ENCODE assay signal across 26 cellular contexts in the genomic region with DNA sequence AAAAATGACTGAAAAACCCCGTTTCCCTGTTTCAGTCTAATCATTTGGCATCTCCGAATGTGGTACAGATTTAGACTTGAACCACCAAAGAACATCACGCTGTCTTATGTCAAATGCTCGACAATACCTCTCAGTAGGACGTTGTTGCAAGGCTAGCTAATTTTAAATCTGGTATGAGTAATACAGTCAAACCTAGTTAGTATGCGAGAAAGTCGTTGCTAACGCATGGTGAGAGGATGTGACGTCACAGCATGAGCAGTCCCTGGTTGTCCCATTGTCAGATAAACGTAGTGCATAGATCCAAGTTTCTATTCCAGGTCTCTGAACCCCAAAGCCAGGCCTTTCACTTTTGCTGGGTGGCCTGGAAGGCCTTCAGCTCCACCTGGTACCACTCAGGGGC. TPM values are rescaled to one million over a fixed set of nuclear protein-coding genes. Genes with fewer than 3 reads are reported as not detected.
A peak's percentile ranks its signal among the peaks of the same experiment; 100 is the strongest.
DNase-seq lines count a peak whose midpoint lies in the region; ATAC-seq, FAIRE-seq and TF ChIP-seq lines count a peak whose summit lies in the region.
"Had no signal": no experiment of that assay in that cellular context is flagged by ENCODE, and none has a peak within 500 bp of the region (broad histone marks: within the 10 kb centered on the region; RNA-seq: fewer than 3 reads in every experiment).

No MANE protein-coding gene starts in this region.

- H3K9ac ChIP-seq in HepG2 (ENCODE audit: insufficient read depth, low read depth, low read length) (no peak overlapping the region), astrocyte (ENCODE audit: low read length) (no peak overlapping the region)
- H3K9ac ChIP-seq: KMS-11 had no signal

- no peaks in the 10 kb centered on the region for H3K4me1 ChIP-seq in HepG2 (ENCODE audit: insufficient read depth, low read length)
- H3K4me1 ChIP-seq in right lobe of liver: peaks cover 0 to 25% (median 7%) of the 10 kb centered on the region in 4 donors
- peaks cover 7% of the 10 kb centered on the region for H3K4me1 ChIP-seq in astrocyte (ENCODE audit: insufficient read depth, low read length)
- peaks cover 0 to 8% (median 3%) of the 10 kb centered on the region in 3 donors for H3K4me1 ChIP-seq in gastroesophageal sphincter
- H3K4me1 ChIP-seq in SJCRH30: no peaks in the 10 kb centered on the region

- TF ChIP-seq CTCF in HepG2 (CRISPR knock-in tag; IDR thresholded peaks at IDR 0.05): no peak
- no peak for TF ChIP-seq CTCF in right lobe of liver (IDR thresholded peaks at IDR 0.05)
- no peak for TF ChIP-seq CTCF in astrocyte (IDR thresholded peaks at IDR 0.05; ENCODE audit: insufficient read depth, low read depth, low read length)
- TF ChIP-seq CTCF in gastroesophageal sphincter (IDR thresholded peaks at IDR 0.05): no peak

- TF ChIP-seq EP300 in HepG2 (IDR thresholded peaks at IDR 0.05; ENCODE audit: low read depth in 2 of 2, low read length in 2 of 2) (no peak), HepG2 (CRISPR knock-in tag; IDR thresholded peaks at IDR 0.05; ENCODE audit: borderline replicate concordance) (no peak), gastroesophageal sphincter (IDR thresholded peaks at IDR 0.05) (no peak)

- peaks cover 10% of the 10 kb centered on the region for H3K4me1 Mint-ChIP-seq in astrocyte (ENCODE audit: low read depth, unreplicated experiment)
- H3K4me1 Mint-ChIP-seq: neural crest cell had no signal

- CTCF ChIA-PET in HepG2 (lab: Yijun Ruan, JAX; ENCODE audit: low intra/inter-chr PET ratio, low total read pairs): no interaction called here

- peaks cover 41% of the 10 kb centered on the region for H3K36me3 Mint-ChIP-seq in astrocyte (ENCODE audit: low read depth, unreplicated experiment)

- in situ Hi-C loops in HepG2 (cut with HindIII; ENCODE audit: extremely low pct_ligation_motif_present, low pct_unique_long_range_greater_than_20kb): no loop called here

- no peak for TF ChIP-seq RAD21 in HepG2 (CRISPR knock-in tag; IDR thresholded peaks at IDR 0.05)

- no peak overlapping the region for H2AFZ ChIP-seq in HepG2 (ENCODE audit: low read length)
- H2AFZ ChIP-seq in astrocyte (ENCODE audit: low read depth, low read length): no peak overlapping the region

- BruUV-seq in HepG2 (replicated peaks; lab: Mats Ljungman, UMichigan): no TSS peak

- 53% methylated on average over 10 of the region's 10 CpGs for WGBS in HepG2 (ENCODE audit: low lambda C conversion rate)
- 83% methylated on average over 10 of the region's 10 CpGs for WGBS in right lobe of liver (ENCODE audit: insufficient coverage, low coverage, low lambda C conversion rate, missing lambda C conversion rate)
- 80 to 93% methylated on average over 9 to 10 of the region's 10 CpGs for WGBS in gastroesophageal sphincter (ENCODE audit: low coverage in 1 of 2), 2 donors

- POLR2A ChIA-PET in HepG2 (lab: Yijun Ruan, JAX): no interaction called here

- H3K27me3 ChIP-seq in HepG2 (ENCODE audit: control insufficient read depth in 1 of 2, insufficient read depth in 2 of 2, low read length in 2 of 2) (no peaks in the 10 kb centered on the region), right lobe of liver (no peaks in the 10 kb centered on the region), astrocyte (ENCODE audit: insufficient read depth, low read length) (no peaks in the 10 kb centered on the region), gastroesophageal sphincter (no peaks in the 10 kb centered on the region), SJCRH30 (no peaks in the 10 kb centered on the region)

- H3K4me3 Mint-ChIP-seq in astrocyte (ENCODE audit: unreplicated experiment): no peak overlapping the region
- H3K4me3 Mint-ChIP-seq: CD4-positive, alpha-beta memory T cell; effector memory CD8-positive, alpha-beta T cell; mesothelial cell of epicardium; neural crest cell; type B pancreatic cell had no signal

- H3K36me3 ChIP-seq in HepG2 (replicated peaks in 1 of 2; ENCODE audit: control insufficient read depth in 1 of 2, insufficient read depth in 2 of 2, low read length in 2 of 2) (no peaks in the 10 kb centered on the region), right lobe of liver (peaks cover 0 to 32% (median 18%) of the 10 kb centered on the region in 4 donors), astrocyte (ENCODE audit: insufficient read depth, low read length) (peaks cover 22% of the 10 kb centered on the region), gastroesophageal sphincter (peaks cover 0 to 90% of the 10 kb centered on the region in 2 donors), SJCRH30 (peaks cover 21% of the 10 kb centered on the region; the same call in 1 of the 2 replicates)

- H4K20me1 ChIP-seq in HepG2 (ENCODE audit: insufficient read depth, low read length) (no peaks in the 10 kb centered on the region), astrocyte (ENCODE audit: insufficient read depth, low read length) (no peaks in the 10 kb centered on the region)

- TF ChIP-seq POLR2A in HepG2 (IDR thresholded peaks at IDR 0.05; ENCODE audit: insufficient read depth in 1 of 2, low read depth in 2 of 2, low read length in 2 of 2) (no peak), right lobe of liver (IDR thresholded peaks at IDR 0.05) (no peak), gastroesophageal sphincter (IDR thresholded peaks at IDR 0.05) (no peak)

- intact Hi-C loops in HepG2 (cut with micrococcal nuclease; ENCODE audit: unreplicated experiment): no loop called here
- intact Hi-C loops in right lobe of liver (cut with DNase I): no loop called here

- H3K27ac ChIP-seq in HepG2 (ENCODE audit: extremely low read length, insufficient read depth, low read length) (no peak overlapping the region), right lobe of liver (no peak overlapping the region), astrocyte (ENCODE audit: low read depth, low read length) (peak overlapping the region; percentile 48), gastroesophageal sphincter (no peak overlapping the region), SJCRH30 (no peak overlapping the region)
- H3K27ac ChIP-seq: KMS-11 had no signal

- no peak for FAIRE-seq in HepG2 (lab: Jason Lieb, UNC)
- peak; percentile 39 for FAIRE-seq in astrocyte (lab: Jason Lieb, UNC)

- ATAC-seq in HepG2 (no peak), right lobe of liver (no peak), gastroesophageal sphincter (no peak), HG02623 (IDR thresholded peaks at IDR 0.05; ENCODE audit: unreplicated experiment) (no peak)
- ATAC-seq: effector memory CD8-positive, alpha-beta T cell; PC-3; stimulated activated naive CD8-positive, alpha-beta T cell treated with anti-CD3 and anti-CD28 coated beads, Interleukin-15, Interleukin-2, amounts not matched to agents 100 U/mL and 50 U/mL, for 24 hours had no signal

- no peak overlapping the region for H3K27ac Mint-ChIP-seq in astrocyte (ENCODE audit: unreplicated experiment)
- H3K27ac Mint-ChIP-seq: effector memory CD8-positive, alpha-beta T cell; mesothelial cell of epicardium; type B pancreatic cell had no signal

- H3K9me3 Mint-ChIP-seq in astrocyte (ENCODE audit: unreplicated experiment): no peaks in the 10 kb centered on the region
- H3K9me3 Mint-ChIP-seq: CD4-positive, alpha-beta memory T cell; effector memory CD8-positive, alpha-beta T cell; mesothelial cell of epicardium; neural crest cell; type B pancreatic cell had no signal

- no peak overlapping the region for H3K4me3 ChIP-seq in HepG2 (replicated peaks in 1 of 3; ENCODE audit: insufficient read depth in 1 of 3, low read depth in 2 of 3, low read length in 3 of 3)
- no peak overlapping the region for H3K4me3 ChIP-seq in right lobe of liver
- H3K4me3 ChIP-seq in astrocyte (ENCODE audit: insufficient read depth, low read depth, low read length): no peak overlapping the region
- H3K4me3 ChIP-seq in gastroesophageal sphincter: no peak overlapping the region
- no peak overlapping the region for H3K4me3 ChIP-seq in SJCRH30

- H3K79me2 ChIP-seq in HepG2 (ENCODE audit: insufficient read depth, low read length): no peaks in the 10 kb centered on the region
- no peaks in the 10 kb centered on the region for H3K79me2 ChIP-seq in astrocyte (ENCODE audit: insufficient read depth, low read length)

- H3K27me3 Mint-ChIP-seq in astrocyte (ENCODE audit: low read depth, unreplicated experiment): no peaks in the 10 kb centered on the region
- H3K27me3 Mint-ChIP-seq: CD4-positive, alpha-beta memory T cell; effector memory CD8-positive, alpha-beta T cell; type B pancreatic cell had no signal

- no peak for DNase-seq in HepG2 (ENCODE audit: low spot score)
- DNase-seq in right lobe of liver: no peak
- peak; percentile 64 for DNase-seq in astrocyte (ENCODE audit: low read depth)
- peak; percentile 50 for DNase-seq in inferior parietal cortex (ENCODE audit: extremely low spot score)
- DNase-seq in NCI-H2107 treated with DMSO at 0.1 percent for 48 hours (lab: John Stamatoyannopoulos, UW; ENCODE audit: unreplicated experiment): no peak
- DNase-seq in SJCRH30: no peak
- DNase-seq: ACHN; activated CD4-positive, alpha-beta T cell treated with anti-CD3 and anti-CD28 coated beads for 48 hours; activated CD8-positive, alpha-beta memory T cell treated with anti-CD3 and anti-CD28 coated beads, Interleukin-2, amount 50 U/mL, for 48 hours; activated gamma-delta T cell; DMS79 treated with DMSO at 0.1 percent for 48 hours; effector memory CD8-positive, alpha-beta T cell; HCEC 1CT; hippocampal formation; NCI-H1417; NCI-H2171 treated with DMSO at 0.1 percent for 48 hours; PC-3; stimulated activated naive CD8-positive, alpha-beta T cell treated with anti-CD3 and anti-CD28 coated beads, Interleukin-15, Interleukin-2, amounts not matched to agents 100 U/mL and 50 U/mL, for 24 hours; T1000 had no signal

- H3K4me2 ChIP-seq in HepG2 (ENCODE audit: low read depth, low read length): no peak overlapping the region
- no peak overlapping the region for H3K4me2 ChIP-seq in astrocyte (ENCODE audit: low read length)
- H3K4me2 ChIP-seq: KMS-11 had no signal

- H3K9me3 ChIP-seq in HepG2 (ENCODE audit: low read length): no peaks in the 10 kb centered on the region
- H3K9me3 ChIP-seq in right lobe of liver: no peaks in the 10 kb centered on the region
- H3K9me3 ChIP-seq in astrocyte (ENCODE audit: insufficient read depth, low read depth, low read length): no peaks in the 10 kb centered on the region
- no peaks in the 10 kb centered on the region for H3K9me3 ChIP-seq in gastroesophageal sphincter
- no peaks in the 10 kb centered on the region for H3K9me3 ChIP-seq in SJCRH30 (replicated peaks)

RNA-seq across cellular contexts. Expression of a gene that starts 44.7 kb away (rescaled TPM):
- total RNA-seq in HepG2 (2016; rRNA removed; fragmentation: Illumina TruSeq; extraction: Trizol): 0.22 and 0.48 TPM in 2 replicates
- total RNA-seq in HepG2 (2016; cell fraction: cytosol; rRNA removed; fragmentation: Illumina TruSeq; extraction: Trizol; ENCODE audit: low read depth): 0.09 TPM in 1 of 2 replicates, not detected in the other
- total RNA-seq in HepG2 (2016; cell fraction: insoluble cytoplasmic fraction; rRNA removed; fragmentation: Illumina TruSeq; extraction: Trizol): 0.26 and 0.46 TPM in 2 replicates
- 0.09 and 0.14 TPM in 2 replicates for total RNA-seq in HepG2 (2016; cell fraction: membrane; rRNA removed; fragmentation: Illumina TruSeq; extraction: Trizol)
- total RNA-seq in HepG2 (2016; cell fraction: nucleus; rRNA removed; fragmentation: Illumina TruSeq; extraction: Trizol): 0.25 and 0.28 TPM in 2 replicates
- polyA plus RNA-seq in HepG2 (2011; rRNA removed): 0.08 and 0.13 TPM in 2 replicates
- polyA plus RNA-seq in HepG2 (2011; cell fraction: cytosol; rRNA removed): 0.07 and 0.14 TPM in 2 replicates
- 0.21 TPM in 2 replicates for polyA plus RNA-seq in HepG2 (2011; cell fraction: nucleus; rRNA removed)
- polyA plus RNA-seq in HepG2 (2012): 0.21 and 0.28 TPM in 2 replicates
- polyA plus RNA-seq in HepG2 (2016; cell fraction: cytosol; fragmentation: Illumina TruSeq; extraction: Trizol; ENCODE audit: low read depth): 0.05 TPM in 1 of 2 replicates, not detected in the other
- polyA plus RNA-seq in HepG2 (2016; cell fraction: insoluble cytoplasmic fraction; fragmentation: Illumina TruSeq; extraction: Trizol; ENCODE audit: low read depth): 0.26 and 0.27 TPM in 2 replicates
- 0.06 and 0.10 TPM in 2 replicates for polyA plus RNA-seq in HepG2 (2016; cell fraction: membrane; fragmentation: Illumina TruSeq; extraction: Trizol; ENCODE audit: low read depth)
- polyA plus RNA-seq in HepG2 (2016; cell fraction: nucleus; fragmentation: Illumina TruSeq; extraction: Trizol; ENCODE audit: insufficient read depth, low read depth): 0.15 and 0.24 TPM in 2 replicates
- 0.24 and 48.0 TPM in 2 replicates for polyA minus RNA-seq in HepG2 (2011; rRNA and poly(A)+ RNA removed; ENCODE audit: low replicate concordance)
- polyA minus RNA-seq in HepG2 (2011; cell fraction: cytosol; rRNA and poly(A)+ RNA removed): 0.30 and 0.44 TPM in 2 replicates
- 0.25 and 0.26 TPM in 2 replicates for polyA minus RNA-seq in HepG2 (2011; cell fraction: nucleus; rRNA and poly(A)+ RNA removed)
- total RNA-seq in right lobe of liver: 10 to 100 TPM; 31.6 to 53.7 (median 45.4) TPM
- 51.4 and 55.0 TPM in 2 replicates for total RNA-seq in astrocyte
- total RNA-seq in gastroesophageal sphincter: 10 to 100 TPM; 72.7 to 92.2 (median 88.3) TPM
- 26.3 and 26.8 TPM in 2 replicates for total RNA-seq in SJCRH30 (2014; rRNA removed; shearing (Covaris generic))

RNA-seq across cellular contexts. Expression of a gene that starts 57.4 kb away (rescaled TPM):
- total RNA-seq in HepG2 (2016; rRNA removed; fragmentation: Illumina TruSeq; extraction: Trizol) (8.1 and 8.6 TPM in 2 replicates), right lobe of liver (10 to 100 TPM; 10.9 to 15.1 (median 12.1) TPM), astrocyte (11.0 and 11.8 TPM in 2 replicates), gastroesophageal sphincter (10 to 100 TPM; 13.5 to 16.9 (median 14.2) TPM)
- 1.9 TPM in 2 replicates for total RNA-seq in HepG2 (2016; cell fraction: cytosol; rRNA removed; fragmentation: Illumina TruSeq; extraction: Trizol; ENCODE audit: low read depth)
- 7.8 and 10.1 TPM in 2 replicates for total RNA-seq in HepG2 (2016; cell fraction: insoluble cytoplasmic fraction; rRNA removed; fragmentation: Illumina TruSeq; extraction: Trizol)
- total RNA-seq in HepG2 (2016; cell fraction: membrane; rRNA removed; fragmentation: Illumina TruSeq; extraction: Trizol): 6.8 and 7.0 TPM in 2 replicates
- 5.2 and 6.3 TPM in 2 replicates for total RNA-seq in HepG2 (2016; cell fraction: nucleus; rRNA removed; fragmentation: Illumina TruSeq; extraction: Trizol)
- 6.3 and 7.6 TPM in 2 replicates for polyA plus RNA-seq in HepG2 (2011; rRNA removed)
- 4.8 and 5.2 TPM in 2 replicates for polyA plus RNA-seq in HepG2 (2011; cell fraction: cytosol; rRNA removed)
- 4.7 and 4.9 TPM in 2 replicates for polyA plus RNA-seq in HepG2 (2011; cell fraction: nucleus; rRNA removed)
- polyA plus RNA-seq in HepG2 (2012): 5.0 and 6.3 TPM in 2 replicates
- polyA plus RNA-seq in HepG2 (2016; cell fraction: cytosol; fragmentation: Illumina TruSeq; extraction: Trizol; ENCODE audit: low read depth): 0.71 and 0.95 TPM in 2 replicates
- 7.8 and 8.4 TPM in 2 replicates for polyA plus RNA-seq in HepG2 (2016; cell fraction: insoluble cytoplasmic fraction; fragmentation: Illumina TruSeq; extraction: Trizol; ENCODE audit: low read depth)
- 3.5 and 3.7 TPM in 2 replicates for polyA plus RNA-seq in HepG2 (2016; cell fraction: membrane; fragmentation: Illumina TruSeq; extraction: Trizol; ENCODE audit: low read depth)
- 6.9 and 7.7 TPM in 2 replicates for polyA plus RNA-seq in HepG2 (2016; cell fraction: nucleus; fragmentation: Illumina TruSeq; extraction: Trizol; ENCODE audit: insufficient read depth, low read depth)
- 4.0 and 13.6 TPM in 2 replicates for polyA minus RNA-seq in HepG2 (2011; rRNA and poly(A)+ RNA removed; ENCODE audit: low replicate concordance)
- polyA minus RNA-seq in HepG2 (2011; cell fraction: cytosol; rRNA and poly(A)+ RNA removed): 9.8 TPM in 2 replicates
- polyA minus RNA-seq in HepG2 (2011; cell fraction: nucleus; rRNA and poly(A)+ RNA removed): 9.0 and 9.3 TPM in 2 replicates
- 7.7 and 8.4 TPM in 2 replicates for total RNA-seq in SJCRH30 (2014; rRNA removed; shearing (Covaris generic))

Comparison
In these comparisons a context has a peak if more than half of its experiments do, and no peak if none do; other contexts are left out.
1. RNA of a gene that starts 44.7 kb away (total RNA-seq): 72.7 to 92.2 TPM in gastroesophageal sphincter, 51.4 to 55.0 TPM in astrocyte, 31.6 to 53.7 TPM in right lobe of liver and 26.3 to 26.8 TPM in SJCRH30; 0.09 to 0.48 TPM in HepG2; every median in the first group is over 10 times any median in the second.
2. DNase-seq: peak in astrocyte (single experiment) and inferior parietal cortex (single experiment); none in HepG2 (single experiment), right lobe of liver (0 of 3), NCI-H2107 treated with DMSO at 0.1 percent for 48 hours (single experiment) and SJCRH30 (0 of 2).